ENCODE assay signal across 9 cellular contexts in genomic region chr2:135581282-135581681, GRCh38.
"Had no signal": no experiment of that assay in that cellular context is flagged by ENCODE, and none has a peak within 500 bp of the region (broad histone marks: within the 10 kb centered on the region; RNA-seq: fewer than 3 reads in every experiment).

No MANE protein-coding gene starts in this region.

- FAIRE-seq: H54, HepG2 had no signal

- ATAC-seq: HepG2 had no signal

- H3K27ac ChIP-seq: GM23248, KMS-11 had no signal

- DNase-seq: GM23248, GOT3, H9, HCEC 1CT, Karpas-422, KBM-7 had no signal

- H3K4me3 ChIP-seq: GM23248 had no signal
